ENCODE assay signal across 28 cellular contexts in the genomic region with DNA sequence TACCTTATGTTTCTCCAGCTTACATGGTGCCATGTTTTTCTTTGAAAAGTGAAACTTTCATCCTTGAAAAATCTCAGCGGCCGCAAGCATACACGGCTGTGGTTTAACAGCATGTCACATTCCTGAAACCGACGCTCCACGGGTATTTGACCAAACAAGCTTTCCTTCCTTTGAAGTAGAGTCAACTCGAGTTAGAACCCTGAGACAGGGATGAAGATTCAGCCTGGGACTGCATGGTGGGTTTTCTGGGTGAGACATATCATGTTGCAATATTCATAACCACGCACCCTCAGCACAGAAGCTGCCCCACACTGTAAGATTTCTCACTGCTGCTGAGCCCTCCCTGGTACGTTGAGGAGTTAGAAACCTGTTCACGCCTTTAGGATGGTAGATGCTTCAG. TPM values are rescaled to one million over a fixed set of nuclear protein-coding genes. Genes with fewer than 3 reads are reported as not detected.
DNase-seq lines count a peak whose midpoint lies in the region; ATAC-seq and TF ChIP-seq lines count a peak whose summit lies in the region.
"Had no signal": no experiment of that assay in that cellular context is flagged by ENCODE, and none has a peak within 500 bp of the region (broad histone marks: within the 10 kb centered on the region; RNA-seq: fewer than 3 reads in every experiment).

No MANE protein-coding gene starts in this region.

- no TSS peak for BruUV-seq in IMR-90 (replicated peaks; lab: Mats Ljungman, UMichigan)

- CTCF ChIA-PET in IMR-90 (lab: Yijun Ruan, JAX): interaction anchor here (1.2 kb wide), 1 partner anchor 208 kb away, joined by 3 read pairs; no protein-coding TSS in a partner anchor

- no peak overlapping the region for H3K4me3 Mint-ChIP-seq in HFFc6
- H3K4me3 Mint-ChIP-seq: central memory CD8-positive, alpha-beta T cell; natural killer cell treated with Interleukin-12 subunit alpha and Interleukin-12 subunit beta and Interleukin-15 and Interleukin-18, amount 100 ng/mL, for 72 hours had no signal

- DNase-seq in AG09309 (ENCODE audit: low read depth) (peak; percentile 11), IMR-90 (peak; percentile 33), choroid plexus epithelial cell (ENCODE audit: low read depth) (peak; percentile 97), mucosa of gallbladder (ENCODE audit: low spot score) (peak; percentile 3), NCI-H526 (lab: John Stamatoyannopoulos, UW) (no peak), HFFc6 (no peak), NCI-H774 (lab: John Stamatoyannopoulos, UW) (no peak)
- DNase-seq: activated CD8-positive, alpha-beta memory T cell treated with anti-CD3 and anti-CD28 coated beads, Interleukin-2, amount 50 U/mL, for 4 hours; COR-L47; effector CD4-positive, alpha-beta T cell; GM23248; MM.1S; NCI-H1436; NCI-H524; Peyer's patch; upper lobe of right lung; WERI-Rb-1 had no signal

- no peaks in the 10 kb centered on the region for H3K36me3 Mint-ChIP-seq in HFFc6 (ENCODE audit: low read depth)
- H3K36me3 Mint-ChIP-seq: natural killer cell treated with Interleukin-12 subunit alpha and Interleukin-12 subunit beta and Interleukin-15 and Interleukin-18, amount 100 ng/mL, for 72 hours had no signal

- no peak overlapping the region for H3K23ac ChIP-seq in IMR-90 (ENCODE audit: low read depth, low read length)

- peaks cover 30% of the 10 kb centered on the region for H3K4me1 Mint-ChIP-seq in HFFc6 (ENCODE audit: low read depth)

- ATAC-seq in IMR-90 (ENCODE audit: low read depth) (no peak), GM21381 (IDR thresholded peaks at IDR 0.05; ENCODE audit: unreplicated experiment) (no peak)
- ATAC-seq: esophagus mucosa; K562; natural killer cell treated with Interleukin-12 subunit alpha and Interleukin-12 subunit beta and Interleukin-15 and Interleukin-18, amount 100 ng/mL, for 72 hours; sciatic nerve; upper lobe of right lung had no signal

- no peak for TF ChIP-seq POLR2A in IMR-90 (IDR thresholded peaks at IDR 0.05; ENCODE audit: low read depth, low read length)

- H3K4me3 ChIP-seq in AG09309 (ENCODE audit: control insufficient read depth, low read depth, low read length): no peak overlapping the region
- no peak overlapping the region for H3K4me3 ChIP-seq in IMR-90 (ENCODE audit: insufficient read depth, low read depth, low read length)
- no peak overlapping the region for H3K4me3 ChIP-seq in choroid plexus epithelial cell (ENCODE audit: low read depth, low read length)
- H3K4me3 ChIP-seq: BLaER1, GM23248, K562, Peyer's patch, upper lobe of right lung had no signal

- no peaks in the 10 kb centered on the region for H3K9me1 ChIP-seq in IMR-90 (ENCODE audit: insufficient read depth, low read length)

- no peaks in the 10 kb centered on the region for H3K9me3 Mint-ChIP-seq in HFFc6
- H3K9me3 Mint-ChIP-seq: central memory CD8-positive, alpha-beta T cell; natural killer cell treated with Interleukin-12 subunit alpha and Interleukin-12 subunit beta and Interleukin-15 and Interleukin-18, amount 100 ng/mL, for 72 hours had no signal

- H2BK120ac ChIP-seq in IMR-90 (ENCODE audit: low read depth, low read length): no peak overlapping the region

- 0 out of 4 replicates have a peak overlapping the region, but pooled peaks of 1 of the 2 experiments have one; percentile 21 for H4K8ac ChIP-seq in IMR-90 (ENCODE audit: low read depth in 2 of 2, low read length in 2 of 2)

- no peak overlapping the region for H2BK15ac ChIP-seq in IMR-90 (ENCODE audit: low read depth, low read length)

- H3K27ac ChIP-seq in IMR-90 (ENCODE audit: insufficient read depth, low read length): no peak overlapping the region
- H3K27ac ChIP-seq: BLaER1, GM23248, parathyroid adenoma, Peyer's patch, upper lobe of right lung, WERI-Rb-1 had no signal

- H3K4me1 ChIP-seq in IMR-90 (ENCODE audit: control insufficient read depth, insufficient read depth, low read length): 0 out of 2 replicates have a peak, but pooled peaks cover 2% of the 10 kb centered on the region
- H3K4me1 ChIP-seq: parathyroid adenoma, Peyer's patch had no signal

- H2BK20ac ChIP-seq in IMR-90 (ENCODE audit: low read depth, low read length): no peak overlapping the region

- in situ Hi-C loops in IMR-90 (cut with MboI; ENCODE audit: low sequenced_read_pairs): loop anchor here (5.0 to 10.0 kb wide), 2 partner anchors 210 to 433 kb away; no protein-coding TSS in a partner anchor

- H4K20me1 ChIP-seq in IMR-90 (ENCODE audit: insufficient read depth, low read length): no peaks in the 10 kb centered on the region
- H4K20me1 ChIP-seq: BLaER1 had no signal

- intact Hi-C loops in IMR-90 (cut with micrococcal nuclease): loop anchor here (2.0 kb wide), 2 partner anchors 271 to 429 kb away; no protein-coding TSS in a partner anchor

- no peak overlapping the region for H4K5ac ChIP-seq in IMR-90 (ENCODE audit: low read depth, low read length)

- H3K27me3 Mint-ChIP-seq in HFFc6 (ENCODE audit: insufficient read depth): peaks cover 6% of the 10 kb centered on the region

- no peak overlapping the region for H4K91ac ChIP-seq in IMR-90 (ENCODE audit: insufficient read depth, low read depth, low read length)

- TF ChIP-seq RAD21 in IMR-90 (IDR thresholded peaks at IDR 0.05; ENCODE audit: low read length): no peak

- TF ChIP-seq CTCF in AG09309 (IDR thresholded peaks at IDR 0.05; ENCODE audit: control insufficient read depth, insufficient read depth, low read depth, low read length, missing control alignments) (no peak), IMR-90 (conservative IDR thresholded peaks at IDR 0.05; ENCODE audit: low read depth, low read length) (no peak), choroid plexus epithelial cell (conservative IDR thresholded peaks at IDR 0.05; ENCODE audit: low read depth, low read length) (no peak), HFFc6 (IDR thresholded peaks at IDR 0.05) (no peak)

- dilution Hi-C loops in IMR-90 (cut with HindIII; ENCODE audit: low sequenced_read_pairs, unreplicated experiment): no loop called here

- H3K79me1 ChIP-seq in IMR-90 (ENCODE audit: low read depth in 1 of 2, low read length in 2 of 2): no peaks in the 10 kb centered on the region

- no peak overlapping the region for H2BK5ac ChIP-seq in IMR-90 (ENCODE audit: low read depth, low read length, poor library complexity, severe bottlenecking)

- peak overlapping the region; percentile 67 for H2AFZ ChIP-seq in IMR-90 (replicated peaks; ENCODE audit: low read length, poor library complexity)
- H2AFZ ChIP-seq: GM23248, parathyroid adenoma had no signal

- no peak overlapping the region for H3K56ac ChIP-seq in IMR-90 (ENCODE audit: extremely low read depth, insufficient read depth, low read length)

- WGBS in IMR-90 (ENCODE audit: extremely low coverage in 2 of 2, insufficient read length in 1 of 2), 2 experiments: no CpG with 5 or more reads among the region's 10 CpGs

- no peak overlapping the region for H2AK5ac ChIP-seq in IMR-90 (ENCODE audit: low read depth, low read length)

- peaks cover 21% of the 10 kb centered on the region for H3K27me3 ChIP-seq in IMR-90 (ENCODE audit: control insufficient read depth, insufficient read depth, low read length)
- H3K27me3 ChIP-seq: BLaER1, Peyer's patch had no signal

- POLR2A ChIA-PET in IMR-90 (lab: Charles Lee; ENCODE audit: unreplicated experiment): no interaction called here

- no peaks in the 10 kb centered on the region for H3K36me3 ChIP-seq in IMR-90 (ENCODE audit: control insufficient read depth, insufficient read depth, low read length)
- H3K36me3 ChIP-seq: BLaER1, Peyer's patch, upper lobe of right lung, WERI-Rb-1 had no signal

- no peak overlapping the region for H3K4me2 ChIP-seq in IMR-90 (ENCODE audit: low read depth, low read length)
- H3K4me2 ChIP-seq: BLaER1 had no signal

- no peak overlapping the region for H3K18ac ChIP-seq in IMR-90 (ENCODE audit: low read depth, low read length)

- H3K9ac ChIP-seq in IMR-90 (ENCODE audit: low read depth, low read length): no peak overlapping the region
- H3K9ac ChIP-seq: BLaER1, GM23248, parathyroid adenoma had no signal

- no peak overlapping the region for H2AK9ac ChIP-seq in IMR-90 (replicated peaks; ENCODE audit: low read depth, low read length, poor library complexity)

- H3K14ac ChIP-seq in IMR-90 (replicated peaks; ENCODE audit: low read depth, low read length): no peak overlapping the region

- no peak overlapping the region for H3K4ac ChIP-seq in IMR-90 (ENCODE audit: low read depth, low read length)

- H3K9me3 ChIP-seq in IMR-90 (ENCODE audit: control insufficient read depth, insufficient read depth, low read length): no peaks in the 10 kb centered on the region
- H3K9me3 ChIP-seq: BLaER1, Peyer's patch, upper lobe of right lung had no signal

- no peak overlapping the region for H3K27ac Mint-ChIP-seq in HFFc6
- H3K27ac Mint-ChIP-seq: natural killer cell treated with Interleukin-12 subunit alpha and Interleukin-12 subunit beta and Interleukin-15 and Interleukin-18, amount 100 ng/mL, for 72 hours had no signal

TF ChIP-seq in IMR-90, 13 proteins besides CTCF, POLR2A, EP300 and RAD21 (continues in another document):
- TF ChIP-seq BHLHE40 (IDR thresholded peaks at IDR 0.05; ENCODE audit: low read depth, low read length) (no peak), CEBPB (IDR thresholded peaks at IDR 0.05; ENCODE audit: low read depth, low read length) (peak; percentile 30; the same call in 1 of the 2 replicates), MAFK (IDR thresholded peaks at IDR 0.05; ENCODE audit: low read depth, low read length) (no peak), RCOR1 (IDR thresholded peaks at IDR 0.05; ENCODE audit: insufficient replicate concordance, low read length) (no peak)

RNA-seq across cellular contexts. Expression of gene CYP26A1, which starts 8.1 kb away (rescaled TPM):
- not detected in 2 replicates for total RNA-seq in IMR-90 (2012; rRNA removed)
- polyA plus RNA-seq in IMR-90 (2012; rRNA removed): 0.15 TPM in 1 of 2 replicates, not detected in the other
- 0.06 and 0.07 TPM in 2 replicates for polyA plus RNA-seq in IMR-90 (2012; cell fraction: cytosol; rRNA removed)
- 0.37 and 0.38 TPM in 2 replicates for polyA plus RNA-seq in IMR-90 (2012; cell fraction: nucleus; rRNA removed; ENCODE audit: low replicate concordance)
- not detected for total RNA-seq in mucosa of gallbladder
- total RNA-seq in HFFc6 (2021; fragmentation: NEBNext Ultra II Directional; extraction: Animal tissue kit (Norgen Biotek cat#: 25700)): not detected
- total RNA-seq: A673; esophagus mucosa; GM23248; mesenteric fat pad; natural killer cell treated with Interleukin-12 subunit alpha and Interleukin-12 subunit beta and Interleukin-15 and Interleukin-18, amount 100 ng/mL, for 72 hours; Peyer's patch; sciatic nerve; T-helper 2 cell treated with Interferon-gamma antibody and Interleukin-4, amounts not matched to agents 100 ng/mL and 5 ng/mL, for 36 hours; upper lobe of right lung had no signal
- polyA plus RNA-seq: GM23248 had no signal

RNA-seq across cellular contexts. Expression of gene CYP26C1, which starts 21.2 kb away (rescaled TPM):
- total RNA-seq in IMR-90 (2012; rRNA removed) (under 0.01 TPM in 1 of 2 replicates, not detected in the other), mucosa of gallbladder (0.06 TPM)
- 0.01 and 0.02 TPM in 2 replicates for polyA plus RNA-seq in IMR-90 (2012; rRNA removed)
- polyA plus RNA-seq in IMR-90 (2012; cell fraction: cytosol; rRNA removed): 0.06 and 0.11 TPM in 2 replicates
- polyA plus RNA-seq in IMR-90 (2012; cell fraction: nucleus; rRNA removed; ENCODE audit: low replicate concordance): 0.13 and 0.20 TPM in 2 replicates
- under 1 TPM in 5 of 6 experiments, not detected in 1; 0.05 to 0.22 (median 0.13) TPM for total RNA-seq in HFFc6 (2021; fragmentation: NEBNext Ultra II Directional; extraction: Animal tissue kit (Norgen Biotek cat#: 25700))
- total RNA-seq: esophagus mucosa; GM23248; Peyer's patch; T-helper 2 cell treated with Interferon-gamma antibody and Interleukin-4, amounts not matched to agents 100 ng/mL and 5 ng/mL, for 36 hours had no signal
- polyA plus RNA-seq: GM23248, K562 had no signal

Comparison
In these comparisons a context has a peak if more than half of its experiments do, and no peak if none do; other contexts are left out.
1. DNase-seq: peak in AG09309 (single experiment), IMR-90 (single experiment), choroid plexus epithelial cell (single experiment) and mucosa of gallbladder (single experiment); none in NCI-H526 (0 of 2), HFFc6 (single experiment) and NCI-H774 (single experiment).